ENCODE assay signal across 12 cellular contexts in the genomic region with DNA sequence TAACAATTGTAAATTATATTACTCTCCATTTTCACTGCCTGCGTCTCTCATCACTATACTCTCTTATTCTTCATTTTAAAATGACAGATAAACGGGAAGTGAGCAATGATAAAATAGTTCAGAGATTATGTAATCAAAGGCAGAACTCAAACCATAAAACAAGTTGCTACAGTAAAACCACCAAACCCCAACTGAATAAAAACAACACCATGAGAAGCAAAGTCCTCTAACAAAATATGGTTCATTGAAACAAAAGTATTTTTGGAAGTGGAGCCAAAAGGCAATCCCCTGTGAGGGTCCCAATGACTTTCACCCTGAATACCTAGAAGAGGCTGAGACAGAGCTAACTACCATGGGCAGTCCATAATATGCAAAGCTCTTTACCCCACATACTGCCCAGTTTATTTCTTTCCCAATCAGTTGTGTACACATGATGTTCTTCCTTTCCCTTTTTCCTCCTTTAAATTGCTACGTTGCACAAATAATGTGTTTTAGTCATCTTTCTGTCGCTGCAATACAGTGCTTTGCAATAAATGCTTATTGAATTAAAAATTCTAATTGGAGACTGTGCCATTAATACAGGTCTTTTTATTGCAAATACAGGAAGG.
A peak's percentile ranks its signal among the peaks of the same experiment; 100 is the strongest.
DNase-seq lines count a peak whose midpoint lies in the region; ATAC-seq and TF ChIP-seq lines count a peak whose summit lies in the region.
"Had no signal": no experiment of that assay in that cellular context is flagged by ENCODE, and none has a peak within 500 bp of the region (broad histone marks: within the 10 kb centered on the region; RNA-seq: fewer than 3 reads in every experiment).

No MANE protein-coding gene starts in this region.

- no peaks in the 10 kb centered on the region for H3K79me2 ChIP-seq in OCI-LY3 (ENCODE audit: low read length)

- H3K27ac ChIP-seq in OCI-LY3 (ENCODE audit: low read length) (no peak overlapping the region), epithelial cell of prostate (peak overlapping the region; percentile 61)
- H3K27ac ChIP-seq: 22Rv1, GM23248 had no signal

- intact Hi-C loops in activated CD4-positive, alpha-beta T cell treated with anti-CD3 and anti-CD28 coated beads for 36 hours (cut with DNase I, micrococcal nuclease): no loop called here
- intact Hi-C loops in activated CD4-positive, alpha-beta T cell treated with anti-CD3 and anti-CD28 coated beads, Interleukin-2, amount 10 ng/mL, durations not matched to agents 24 days and 14 days (cut with micrococcal nuclease): no loop called here

- CTCF ChIA-PET in activated CD4-positive, alpha-beta T cell treated with anti-CD3 and anti-CD28 coated beads for 36 hours (lab: Charles Lee): interaction anchor here (1.1 kb wide), 1 partner anchor 9 kb away, joined by 3 read pairs; no protein-coding TSS in a partner anchor

- H3K9me3 ChIP-seq in OCI-LY3 (ENCODE audit: insufficient read depth, low read length): no peaks in the 10 kb centered on the region

- no peaks in the 10 kb centered on the region for H3K36me3 ChIP-seq in OCI-LY3 (replicated peaks; ENCODE audit: low read depth, low read length)

- H3K27me3 ChIP-seq in OCI-LY3 (ENCODE audit: low read depth, low read length): no peaks in the 10 kb centered on the region

- H3K4me3 Mint-ChIP-seq in activated CD4-positive, alpha-beta T cell treated with anti-CD3 and anti-CD28 coated beads for 36 hours: no peak overlapping the region
- H3K4me3 Mint-ChIP-seq in activated CD4-positive, alpha-beta T cell treated with anti-CD3 and anti-CD28 coated beads, Interleukin-2, amount 10 ng/mL, durations not matched to agents 24 days and 14 days: no peak overlapping the region
- no peak overlapping the region for H3K4me3 Mint-ChIP-seq in stimulated activated effector memory CD8-positive, alpha-beta T cell treated with anti-CD3 and anti-CD28 coated beads, Interleukin-12 subunit alpha, Interleukin-12 subunit beta, amount 100 ng/mL, for 72 hours

- ATAC-seq in activated CD4-positive, alpha-beta T cell treated with anti-CD3 and anti-CD28 coated beads for 36 hours: peak; percentile 57
- peak; percentile 51 for ATAC-seq in stimulated activated effector memory CD8-positive, alpha-beta T cell treated with anti-CD3 and anti-CD28 coated beads, Interleukin-12 subunit alpha, Interleukin-12 subunit beta, amount 100 ng/mL, for 72 hours
- no peak for ATAC-seq in GM18873 (IDR thresholded peaks at IDR 0.05; ENCODE audit: low FRiP score, unreplicated experiment)

- no peak overlapping the region for H2AFZ ChIP-seq in OCI-LY3 (ENCODE audit: low read depth, low read length)
- H2AFZ ChIP-seq: GM23248 had no signal

- H3K9me3 Mint-ChIP-seq in activated CD4-positive, alpha-beta T cell treated with anti-CD3 and anti-CD28 coated beads for 36 hours (ENCODE audit: low read depth): peaks cover 4% of the 10 kb centered on the region
- peaks cover 4% of the 10 kb centered on the region for H3K9me3 Mint-ChIP-seq in activated CD4-positive, alpha-beta T cell treated with anti-CD3 and anti-CD28 coated beads, Interleukin-2, amount 10 ng/mL, durations not matched to agents 24 days and 14 days
- no peaks in the 10 kb centered on the region for H3K9me3 Mint-ChIP-seq in stimulated activated effector memory CD8-positive, alpha-beta T cell treated with anti-CD3 and anti-CD28 coated beads, Interleukin-12 subunit alpha, Interleukin-12 subunit beta, amount 100 ng/mL, for 72 hours

- peak overlapping the region; percentile 62 for H3K27ac Mint-ChIP-seq in activated CD4-positive, alpha-beta T cell treated with anti-CD3 and anti-CD28 coated beads for 36 hours
- no peak overlapping the region for H3K27ac Mint-ChIP-seq in activated CD4-positive, alpha-beta T cell treated with anti-CD3 and anti-CD28 coated beads, Interleukin-2, amount 10 ng/mL, durations not matched to agents 24 days and 14 days
- H3K27ac Mint-ChIP-seq in stimulated activated effector memory CD8-positive, alpha-beta T cell treated with anti-CD3 and anti-CD28 coated beads, Interleukin-12 subunit alpha, Interleukin-12 subunit beta, amount 100 ng/mL, for 72 hours: peak overlapping the region; percentile 27

- no peak for TF ChIP-seq CTCF in OCI-LY3 (IDR thresholded peaks at IDR 0.05; ENCODE audit: low read depth, low read length)

- peak overlapping the region; percentile 45 for H3K4me2 ChIP-seq in OCI-LY3 (ENCODE audit: low read length)

- peaks cover 17% of the 10 kb centered on the region for H3K4me1 Mint-ChIP-seq in activated CD4-positive, alpha-beta T cell treated with anti-CD3 and anti-CD28 coated beads for 36 hours
- H3K4me1 Mint-ChIP-seq in activated CD4-positive, alpha-beta T cell treated with anti-CD3 and anti-CD28 coated beads, Interleukin-2, amount 10 ng/mL, durations not matched to agents 24 days and 14 days: peaks cover 11% of the 10 kb centered on the region
- H3K4me1 Mint-ChIP-seq in stimulated activated effector memory CD8-positive, alpha-beta T cell treated with anti-CD3 and anti-CD28 coated beads, Interleukin-12 subunit alpha, Interleukin-12 subunit beta, amount 100 ng/mL, for 72 hours: peaks cover 18% of the 10 kb centered on the region

- H3K27me3 Mint-ChIP-seq in activated CD4-positive, alpha-beta T cell treated with anti-CD3 and anti-CD28 coated beads for 36 hours: no peaks in the 10 kb centered on the region
- H3K27me3 Mint-ChIP-seq in activated CD4-positive, alpha-beta T cell treated with anti-CD3 and anti-CD28 coated beads, Interleukin-2, amount 10 ng/mL, durations not matched to agents 24 days and 14 days: no peaks in the 10 kb centered on the region

- peaks cover 20% of the 10 kb centered on the region for H3K4me1 ChIP-seq in OCI-LY3 (ENCODE audit: low read length)

- no peak overlapping the region for H3K9ac ChIP-seq in OCI-LY3 (ENCODE audit: low read length)
- H3K9ac ChIP-seq: GM23248 had no signal

- H3K4me3 ChIP-seq in OCI-LY3 (ENCODE audit: low read length): 0 out of 2 replicates have a peak overlapping the region, but pooled peaks have one; percentile 16
- H3K4me3 ChIP-seq: GM23248 had no signal

- DNase-seq in activated CD4-positive, alpha-beta T cell treated with anti-CD3 and anti-CD28 coated beads for 36 hours: no peak
- DNase-seq in activated CD4-positive, alpha-beta T cell treated with anti-CD3 and anti-CD28 coated beads, Interleukin-2, amount 10 ng/mL, durations not matched to agents 24 days and 14 days: no peak
- DNase-seq in epithelial cell of prostate (ENCODE audit: low read depth, low spot score) (no peak), glomerular visceral epithelial cell (ENCODE audit: extremely low spot score) (no peak), DMS 273 (lab: John Stamatoyannopoulos, UW; ENCODE audit: unreplicated experiment) (no peak)
- no peak for DNase-seq in stimulated activated effector memory CD8-positive, alpha-beta T cell treated with anti-CD3 and anti-CD28 coated beads, Interleukin-12 subunit alpha, Interleukin-12 subunit beta, amount 100 ng/mL, for 72 hours (ENCODE audit: low spot score in 2 of 2)
- DNase-seq: effector memory CD4-positive, alpha-beta T cell; GM23248; NCI-H2081 treated with DMSO at 0.1 percent for 48 hours had no signal

- H3K36me3 Mint-ChIP-seq in activated CD4-positive, alpha-beta T cell treated with anti-CD3 and anti-CD28 coated beads for 36 hours (ENCODE audit: low read depth): peaks cover 1% of the 10 kb centered on the region
- H3K36me3 Mint-ChIP-seq in activated CD4-positive, alpha-beta T cell treated with anti-CD3 and anti-CD28 coated beads, Interleukin-2, amount 10 ng/mL, durations not matched to agents 24 days and 14 days (ENCODE audit: low read depth): peaks cover 2% of the 10 kb centered on the region
- no peaks in the 10 kb centered on the region for H3K36me3 Mint-ChIP-seq in stimulated activated effector memory CD8-positive, alpha-beta T cell treated with anti-CD3 and anti-CD28 coated beads, Interleukin-12 subunit alpha, Interleukin-12 subunit beta, amount 100 ng/mL, for 72 hours

- H4K20me1 ChIP-seq in OCI-LY3 (ENCODE audit: insufficient read depth, low read length): no peaks in the 10 kb centered on the region

- POLR2A ChIA-PET in activated CD4-positive, alpha-beta T cell treated with anti-CD3 and anti-CD28 coated beads for 36 hours (lab: Charles Lee): interaction anchor here (0.8 kb wide), 1 partner anchor 8 kb away, joined by 3 read pairs; no protein-coding TSS in a partner anchor
